1 cellular context compared by ENCODE assay signal in genomic region chr15:90054618-90055097, GRCh38.
A peak's percentile ranks its signal among the peaks of the same experiment; 100 is the strongest.
TF ChIP-seq lines count a peak whose summit lies in the region.

No MANE protein-coding gene starts in this region.

TF ChIP-seq in HepG2, 621 proteins besides CTCF, POLR2A, EP300 and RAD21 (continued from another document and continues in another):
- no peak for TF ChIP-seq AFF4 (CRISPR knock-in tag; IDR thresholded peaks at IDR 0.05)
- no peak for TF ChIP-seq NPAS2 (CRISPR knock-in tag; IDR thresholded peaks at IDR 0.05; ENCODE audit: borderline replicate concordance)
- TF ChIP-seq AKNA (CRISPR knock-in tag; IDR thresholded peaks at IDR 0.05; ENCODE audit: borderline replicate concordance) = no peak
- no peak for TF ChIP-seq FOXM1 (CRISPR knock-in tag; IDR thresholded peaks at IDR 0.05)
- TF ChIP-seq HIVEP1 (CRISPR knock-in tag; IDR thresholded peaks at IDR 0.05) = no peak
- no peak; the same call in 1 of the 2 replicates for TF ChIP-seq ZNF788 (CRISPR knock-in tag; IDR thresholded peaks at IDR 0.05; ENCODE audit: borderline replicate concordance)
- TF ChIP-seq ZNF639 (CRISPR knock-in tag; conservative IDR thresholded peaks at IDR 0.05) = no peak
- no peak for TF ChIP-seq NRL (CRISPR knock-in tag; IDR thresholded peaks at IDR 0.05; ENCODE audit: borderline replicate concordance)
- no peak for TF ChIP-seq ATM (IDR thresholded peaks at IDR 0.05; ENCODE audit: borderline replicate concordance)
- TF ChIP-seq KDM6A (CRISPR knock-in tag; IDR thresholded peaks at IDR 0.05; ENCODE audit: low read depth) = peak; percentile 20; the same call in 1 of the 2 replicates
- no peak for TF ChIP-seq PREB (CRISPR knock-in tag; IDR thresholded peaks at IDR 0.05)
- TF ChIP-seq MIXL1 (CRISPR knock-in tag; IDR thresholded peaks at IDR 0.05) = no peak
- TF ChIP-seq CREB3 (CRISPR knock-in tag; IDR thresholded peaks at IDR 0.05) = no peak
- no peak for TF ChIP-seq SOX6 (IDR thresholded peaks at IDR 0.05)
- TF ChIP-seq SOX6 (CRISPR knock-in tag; IDR thresholded peaks at IDR 0.05) = peak; percentile 96
- no peak for TF ChIP-seq TMF1 (CRISPR knock-in tag; IDR thresholded peaks at IDR 0.05; ENCODE audit: low read depth)
- TF ChIP-seq ZSCAN12 (CRISPR knock-in tag; IDR thresholded peaks at IDR 0.05) = no peak
- no peak for TF ChIP-seq ZSCAN20 (CRISPR knock-in tag; IDR thresholded peaks at IDR 0.05; ENCODE audit: borderline replicate concordance)
- TF ChIP-seq FLYWCH1 (CRISPR knock-in tag; IDR thresholded peaks at IDR 0.05) = no peak
- no peak for TF ChIP-seq MTF1 (CRISPR knock-in tag; IDR thresholded peaks at IDR 0.05)
- TF ChIP-seq E2F1 (CRISPR knock-in tag; IDR thresholded peaks at IDR 0.05) = peak; percentile 61; the same call in 1 of the 2 replicates
- no peak for TF ChIP-seq ZNF839 (CRISPR knock-in tag; IDR thresholded peaks at IDR 0.05; ENCODE audit: borderline replicate concordance)
- no peak for TF ChIP-seq TEF (CRISPR knock-in tag; IDR thresholded peaks at IDR 0.05)
- peak; percentile 33; the same call in 1 of the 2 replicates for TF ChIP-seq MLX (CRISPR knock-in tag; IDR thresholded peaks at IDR 0.05)
- TF ChIP-seq ZBTB26 (CRISPR knock-in tag; IDR thresholded peaks at IDR 0.05; ENCODE audit: borderline replicate concordance) = peak; percentile 96
- TF ChIP-seq CSRNP2 (CRISPR knock-in tag; conservative IDR thresholded peaks at IDR 0.05; ENCODE audit: low read depth) = no peak
- TF ChIP-seq ZNF678 (CRISPR knock-in tag; IDR thresholded peaks at IDR 0.05) = no peak
- TF ChIP-seq CEBPG (CRISPR knock-in tag; IDR thresholded peaks at IDR 0.05) = no peak
- TF ChIP-seq ZNF264 (CRISPR knock-in tag; IDR thresholded peaks at IDR 0.05) = peak; percentile 73; the same call in 1 of the 2 replicates
- no peak for TF ChIP-seq JDP2 (CRISPR knock-in tag; IDR thresholded peaks at IDR 0.05; ENCODE audit: borderline replicate concordance)
- no peak for TF ChIP-seq TBX3 (IDR thresholded peaks at IDR 0.05; ENCODE audit: borderline replicate concordance)
- TF ChIP-seq HNF1A (IDR thresholded peaks at IDR 0.05; ENCODE audit: low read depth) = 0 out of 2 replicates have a peak, but pooled peaks have one; percentile 8
- peak; percentile 50; the same call in 1 of the 2 replicates for TF ChIP-seq HNF1A (CRISPR knock-in tag; IDR thresholded peaks at IDR 0.05; ENCODE audit: borderline replicate concordance)
- TF ChIP-seq HOXD1 (CRISPR knock-in tag; IDR thresholded peaks at IDR 0.05) = no peak
